In genomic region chr2:238060096-238060541, GRCh38 we compare ENCODE assay signal across 8 cellular contexts. TPM values are rescaled to one million over a fixed set of nuclear protein-coding genes. Genes with fewer than 3 reads are reported as not detected.
DNase-seq lines count a peak whose midpoint lies in the region; ATAC-seq, FAIRE-seq and TF ChIP-seq lines count a peak whose summit lies in the region.

No MANE protein-coding gene starts in this region.

- TF ChIP-seq POLR2A in K562 (conservative IDR thresholded peaks at IDR 0.05) (no peak), uterus (IDR thresholded peaks at IDR 0.05) (no peak)

- TF ChIP-seq EP300 in K562 (IDR thresholded peaks at IDR 0.05; ENCODE audit: low read length) = no peak

- no peaks in the 10 kb centered on the region for H3K9me1 ChIP-seq in K562 (ENCODE audit: control insufficient read depth, insufficient read depth, low read length)

- FAIRE-seq in K562 (lab: Jason Lieb, UNC) = no peak

- ATAC-seq in K562 (no peak), lung (ENCODE audit: insufficient read depth, low FRiP score) (no peak), HG03520 (IDR thresholded peaks at IDR 0.05; ENCODE audit: unreplicated experiment) (no peak)

- intact Hi-C loops in K562 (cut with micrococcal nuclease) (no loop called here), uterus (cut with DNase I; ENCODE audit: low total_unique reads) (no loop called here)

- no peaks in the 10 kb centered on the region for H3K9me3 ChIP-seq in DOHH2 (ENCODE audit: control insufficient read depth, insufficient read depth, low read length)
- H3K9me3 ChIP-seq in KOPT-K1 (ENCODE audit: insufficient read depth, low read length, poor library complexity, severe bottlenecking) = no peaks in the 10 kb centered on the region
- H3K9me3 ChIP-seq in K562 (replicated peaks; ENCODE audit: control insufficient read depth, insufficient read depth, low read depth, low read length) = 0 out of 2 replicates have a peak, but pooled peaks cover 1% of the 10 kb centered on the region
- H3K9me3 ChIP-seq in lung (ENCODE audit: control insufficient read depth in 2 of 2, insufficient read depth in 1 of 2, low read length in 1 of 2) = no peaks in the 10 kb centered on the region
- H3K9me3 ChIP-seq in uterus = no peaks in the 10 kb centered on the region

- H3K4me2 ChIP-seq in DOHH2 (ENCODE audit: low read length) = peak overlapping the region; percentile 82
- peak overlapping the region; percentile 92 for H3K4me2 ChIP-seq in K562 (ENCODE audit: insufficient read depth, low read length)

- CTCF ChIA-PET in K562 (lab: Yijun Ruan, JAX; ENCODE audit: low intra/inter-chr PET ratio) = no interaction called here

- H3K36me3 ChIP-seq in DOHH2 (ENCODE audit: control insufficient read depth, low read length) = peaks cover 16% of the 10 kb centered on the region
- peaks cover 12% of the 10 kb centered on the region for H3K36me3 ChIP-seq in KOPT-K1 (ENCODE audit: insufficient read depth, low read length)
- H3K36me3 ChIP-seq in K562 (ENCODE audit: control insufficient read depth, insufficient read depth, low read length) = peaks cover 18% of the 10 kb centered on the region
- H3K36me3 ChIP-seq in lung (ENCODE audit: control insufficient read depth in 2 of 2, insufficient read depth in 2 of 2, low read length in 2 of 2) = no peaks in the 10 kb centered on the region
- H3K36me3 ChIP-seq in uterus = no peaks in the 10 kb centered on the region

- H3K27me3 ChIP-seq in DOHH2 (ENCODE audit: control insufficient read depth, low read length) (no peaks in the 10 kb centered on the region), K562 (ENCODE audit: control insufficient read depth in 2 of 2, insufficient read depth in 2 of 2, low read length in 2 of 2) (no peaks in the 10 kb centered on the region), lung (ENCODE audit: control insufficient read depth, insufficient read depth) (no peaks in the 10 kb centered on the region), uterus (no peaks in the 10 kb centered on the region)

- POLR2A ChIA-PET in K562 (lab: Yijun Ruan, JAX) = interaction anchor here (0.7 to 1.3 kb wide), 3 partner anchors 20 to 167 kb away, joined by 3 read pairs; no protein-coding TSS in a partner anchor

- no TSS peak for BruUV-seq in K562 (replicated peaks; lab: Mats Ljungman, UMichigan)

- no peaks in the 10 kb centered on the region for H3K9me2 ChIP-seq in DOHH2 (replicated peaks; ENCODE audit: control insufficient read depth, low read length)

- H3F3A ChIP-seq in DOHH2 (ENCODE audit: control insufficient read depth, insufficient read depth) = peaks cover 2% of the 10 kb centered on the region; the same call in 1 of the 2 replicates

- WGBS in K562 (ENCODE audit: insufficient coverage, low coverage, missing lambda C conversion rate) = 0% methylated on average over 13 of the region's 18 CpGs
- 1 to 2% methylated on average over 18 of the region's 18 CpGs for WGBS in lung, 2 donors

- H3K9ac ChIP-seq in K562 (ENCODE audit: insufficient read depth in 1 of 2, low read depth in 2 of 2, low read length in 2 of 2) = peak overlapping the region; percentile 85 to 91

- peaks cover 24% of the 10 kb centered on the region for H3K4me1 ChIP-seq in DOHH2 (ENCODE audit: control insufficient read depth, low read length)
- peaks cover 4 to 9% of the 10 kb centered on the region in 2 experiments; a peak in 4 of 5 replicates for H3K4me1 ChIP-seq in K562 (replicated peaks in 1 of 2; ENCODE audit: control insufficient read depth in 2 of 2, insufficient read depth in 2 of 2, low read length in 2 of 2)
- peaks cover 2 to 7% of the 10 kb centered on the region in 2 donors for H3K4me1 ChIP-seq in lung (ENCODE audit: control insufficient read depth in 2 of 2, insufficient read depth in 2 of 2, low read length in 2 of 2)
- peaks cover 0 to 13% of the 10 kb centered on the region in 2 donors for H3K4me1 ChIP-seq in uterus

- peak overlapping the region; percentile 58 for H3K27ac ChIP-seq in DOHH2 (ENCODE audit: low read depth, low read length)
- H3K27ac ChIP-seq in KOPT-K1 (ENCODE audit: low read depth, low read length, poor library complexity, severe bottlenecking) = peak overlapping the region; percentile 90
- peak overlapping the region; percentile 82 for H3K27ac ChIP-seq in K562 (ENCODE audit: extremely low read depth, low read depth, low read length)
- peak overlapping the region; percentile 88 to 96 for H3K27ac ChIP-seq in lung (ENCODE audit: low read depth in 1 of 2, low read length in 1 of 2)
- peak overlapping the region; percentile 85 to 92 for H3K27ac ChIP-seq in uterus

- peak overlapping the region; percentile 77 for H2AFZ ChIP-seq in K562 (ENCODE audit: low read depth, low read length)

- H3K4me3 ChIP-seq in DOHH2 (ENCODE audit: low read length) = peak overlapping the region; percentile 89
- H3K4me3 ChIP-seq in K562 = peak overlapping the region; percentile 74
- H3K4me3 ChIP-seq in lung = peak overlapping the region; percentile 68
- H3K4me3 ChIP-seq in uterus = peak overlapping the region; percentile 88 to 92

- in situ Hi-C loops in K562 (cut with MboI) = no loop called here
- in situ Hi-C loops in KBM-7 (cut with MboI; ENCODE audit: low pct_unique_long_range_greater_than_20kb, low sequenced_read_pairs) = no loop called here
- in situ Hi-C loops in GM13977 (cut with MboI; ENCODE audit: low pct_unique_long_range_greater_than_20kb, low sequenced_read_pairs, unreplicated experiment) = no loop called here

- H3K79me2 ChIP-seq in DOHH2 (ENCODE audit: control insufficient read depth, low read length) (peaks cover 42% of the 10 kb centered on the region), K562 (ENCODE audit: control insufficient read depth, insufficient read depth, low read length) (peaks cover 40% of the 10 kb centered on the region)

- TF ChIP-seq RAD21 in K562 (CRISPR knock-in tag; conservative IDR thresholded peaks at IDR 0.05 in 1 of 2, IDR thresholded peaks at IDR 0.05 in 1 of 2) = no peak

- H4K20me1 ChIP-seq in DOHH2 (ENCODE audit: control insufficient read depth, insufficient read depth, low read depth, low read length) (no peaks in the 10 kb centered on the region), K562 (replicated peaks; ENCODE audit: control insufficient read depth, insufficient read depth, low read length) (no peaks in the 10 kb centered on the region)

- no peak for DNase-seq in K562 (ENCODE audit: extremely low read depth in 1 of 4, low spot score in 3 of 4)
- DNase-seq in lung (ENCODE audit: low spot score) = no peak
- no peak for DNase-seq in uterus
- DNase-seq in KBM-7 = no peak
- no peak for DNase-seq in GM13977 (ENCODE audit: low spot score)

- TF ChIP-seq CTCF in DOHH2 (IDR thresholded peaks at IDR 0.05; ENCODE audit: low read depth, low read length, poor library complexity, severe bottlenecking) (no peak), K562 (IDR thresholded peaks at IDR 0.05 in 2 of 3, conservative IDR thresholded peaks at IDR 0.05 in 1 of 3; ENCODE audit: insufficient read depth in 2 of 3, low read depth in 1 of 3, low read length in 3 of 3) (no peak), lung (IDR thresholded peaks at IDR 0.05; ENCODE audit: control extremely low read depth, extremely low read depth) (no peak), uterus (IDR thresholded peaks at IDR 0.05) (no peak), GM13977 (IDR thresholded peaks at IDR 0.05; ENCODE audit: extremely low read depth, insufficient read depth, missing control alignments) (no peak)

TF ChIP-seq in K562, 482 proteins besides CTCF, POLR2A, EP300 and RAD21 (continues in another document):
- TF ChIP-seq MTA3 (IDR thresholded peaks at IDR 0.05; ENCODE audit: borderline replicate concordance) = no peak
- TF ChIP-seq NFXL1 (CRISPR knock-in tag; IDR thresholded peaks at IDR 0.05) = no peak

RNA-seq across cellular contexts. Expression of gene SCLY, which starts 0.7 kb away (rescaled TPM):
- 81.0 and 87.4 TPM in 2 replicates for total RNA-seq in K562 (2011; cell fraction: chromatin; rRNA removed; ENCODE audit: low replicate concordance)
- total RNA-seq in K562 (2011; cell fraction: nucleolus; rRNA removed) = 56.5 and 64.7 TPM in 2 replicates
- 82.6 and 125 TPM in 2 replicates for total RNA-seq in K562 (2011; cell fraction: nucleoplasm; rRNA removed)
- 22.3 and 32.0 TPM in 2 replicates for total RNA-seq in K562 (2014; rRNA removed)
- 18.7 and 21.1 TPM in 2 replicates for total RNA-seq in K562 (2014; rRNA removed; fragmentation: Illumina TruSeq; extraction: Trizol)
- 18.6 TPM in 2 replicates for total RNA-seq in K562 (2015; rRNA removed; fragmentation: Illumina TruSeq; extraction: Trizol)
- total RNA-seq in K562 (2021) = 32.2 and 38.2 TPM in 2 replicates
- polyA plus RNA-seq in K562 (2011; rRNA removed) = 15.6 and 17.1 TPM in 2 replicates
- polyA plus RNA-seq in K562 (2011; cell fraction: cytosol; rRNA removed) = 14.7 and 24.8 TPM in 2 replicates
- polyA plus RNA-seq in K562 (2011; cell fraction: nucleus; rRNA removed) = 41.4 and 66.7 TPM in 2 replicates
- 22.6 and 23.3 TPM in 2 replicates for polyA plus RNA-seq in K562 (2012)
- 20.8 and 26.7 TPM in 2 replicates for polyA plus RNA-seq in K562 (2014; fragmentation: Illumina TruSeq; extraction: Trizol)
- polyA plus RNA-seq in K562 (2014; fragmentation: Nextera tagmentation; extraction: Ambion mirVana) = 1 to 10 TPM; 2.6 to 4.1 TPM
- polyA plus RNA-seq in K562 (2014; rRNA removed) = 23.9 and 27.4 TPM in 2 replicates
- polyA minus RNA-seq in K562 (2011; rRNA and poly(A)+ RNA removed) = 15.6 and 16.8 TPM in 2 replicates
- polyA minus RNA-seq in K562 (2011; cell fraction: cytosol; rRNA and poly(A)+ RNA removed) = 15.5 and 16.5 TPM in 2 replicates
- 26.5 and 33.8 TPM in 2 replicates for polyA minus RNA-seq in K562 (2011; cell fraction: nucleus; rRNA and poly(A)+ RNA removed)
- total RNA-seq in lung = 10 to 100 TPM; 12.8 to 16.1 TPM
- polyA plus RNA-seq in lung = 10 to 100 TPM in 1 of 2 donors, 1 to 10 TPM in 1; 7.8 to 11.3 TPM
- 10 to 100 TPM in 2 of 4 donors, 1 to 10 TPM in 2; 5.1 to 26.0 (median 12.8) TPM for total RNA-seq in uterus

RNA-seq across cellular contexts. Expression of gene ESPNL, which starts 40.0 kb away (rescaled TPM):
- total RNA-seq in K562 (2011; cell fraction: chromatin; rRNA removed; ENCODE audit: low replicate concordance) = 0.30 TPM in 1 of 2 replicates, not detected in the other
- 0.26 and 0.33 TPM in 2 replicates for total RNA-seq in K562 (2011; cell fraction: nucleolus; rRNA removed)
- total RNA-seq in K562 (2011; cell fraction: nucleoplasm; rRNA removed) = 0.07 TPM in 1 of 2 replicates, not detected in the other
- total RNA-seq in K562 (2014; rRNA removed) = 0.04 and 0.09 TPM in 2 replicates
- not detected in 2 replicates for total RNA-seq in K562 (2014; rRNA removed; fragmentation: Illumina TruSeq; extraction: Trizol)
- total RNA-seq in K562 (2015; rRNA removed; fragmentation: Illumina TruSeq; extraction: Trizol) = 0.04 TPM in 2 replicates
- total RNA-seq in K562 (2021) = 0.04 and 0.09 TPM in 2 replicates
- 0.04 and 0.07 TPM in 2 replicates for polyA plus RNA-seq in K562 (2011; rRNA removed)
- 0.13 and 0.30 TPM in 2 replicates for polyA plus RNA-seq in K562 (2011; cell fraction: cytosol; rRNA removed)
- 0.28 and 0.55 TPM in 2 replicates for polyA plus RNA-seq in K562 (2011; cell fraction: nucleus; rRNA removed)
- 0.06 and 0.10 TPM in 2 replicates for polyA plus RNA-seq in K562 (2012)
- polyA plus RNA-seq in K562 (2014; fragmentation: Illumina TruSeq; extraction: Trizol) = 0.03 and 0.08 TPM in 2 replicates
- not detected for polyA plus RNA-seq in K562 (2014; fragmentation: Nextera tagmentation; extraction: Ambion mirVana)
- polyA plus RNA-seq in K562 (2014; rRNA removed) = 0.05 TPM in 1 of 2 replicates, not detected in the other
- not detected in 2 replicates for polyA minus RNA-seq in K562 (2011; rRNA and poly(A)+ RNA removed)
- polyA minus RNA-seq in K562 (2011; cell fraction: cytosol; rRNA and poly(A)+ RNA removed) = not detected in 2 replicates
- polyA minus RNA-seq in K562 (2011; cell fraction: nucleus; rRNA and poly(A)+ RNA removed) = 0.44 and 0.94 TPM in 2 replicates
- total RNA-seq in lung = 1 to 10 TPM; 2.1 to 3.0 TPM
- under 1 TPM; 0.07 to 0.20 TPM for polyA plus RNA-seq in lung
- total RNA-seq in uterus = 1 to 10 TPM in 1 of 4 donors, under 1 TPM in 1, not detected in 2; 0.34 to 7.7 TPM
